8 cellular contexts compared by ENCODE assay signal in genomic region chr14:25406818-25407217, GRCh38.
DNase-seq lines count a peak whose midpoint lies in the region; ATAC-seq and TF ChIP-seq lines count a peak whose summit lies in the region.

No MANE protein-coding gene starts in this region.

- no peaks in the 10 kb centered on the region for H3K9me3 ChIP-seq in HEK293 (ENCODE audit: control insufficient read depth, insufficient read depth, low read depth, low read length)
- no peaks in the 10 kb centered on the region for H3K9me3 ChIP-seq in PC-9 (ENCODE audit: insufficient read depth, low read depth)
- H3K9me3 ChIP-seq in fibroblast of lung (ENCODE audit: control insufficient read depth, insufficient read depth, low read depth, low read length), result no peaks in the 10 kb centered on the region

- H3K4me1 ChIP-seq in HEK293 (ENCODE audit: control insufficient read depth, insufficient read depth, low read length) (no peaks in the 10 kb centered on the region), PC-9 (replicated peaks; ENCODE audit: insufficient read depth) (no peaks in the 10 kb centered on the region), fibroblast of lung (ENCODE audit: control insufficient read depth, extremely low read depth, insufficient read depth, low read length) (no peaks in the 10 kb centered on the region)

- H2AFZ ChIP-seq in PC-9 (no peak overlapping the region), fibroblast of lung (ENCODE audit: low read length) (no peak overlapping the region)

- H3K9ac ChIP-seq in fibroblast of lung (ENCODE audit: insufficient read depth, low read length), result no peak overlapping the region

- H3K4me2 ChIP-seq in PC-9 (no peak overlapping the region), fibroblast of lung (ENCODE audit: extremely low read depth, insufficient read depth, low read length) (no peak overlapping the region)

- CTCF ChIA-PET in HEK293 (lab: Yijun Ruan, JAX), result interaction anchor here (0.7 to 1.9 kb wide), 8 partner anchors 10 to 727 kb away, joined by 3 to 12 read pairs (median 5); no protein-coding TSS in a partner anchor
- CTCF ChIA-PET in PC-9 (lab: Charles Lee), result no interaction called here

- intact Hi-C loops in PC-9 (cut with micrococcal nuclease; ENCODE audit: unreplicated experiment), result no loop called here

- BruUV-seq in PC-9 (replicated peaks; lab: Mats Ljungman, UMichigan), result no TSS peak

- POLR2A ChIA-PET in HEK293 (lab: Yijun Ruan, JAX) (no interaction called here), PC-9 (lab: Charles Lee; ENCODE audit: unreplicated experiment) (no interaction called here)

- H3K27ac ChIP-seq in HEK293 (ENCODE audit: extremely low read depth, low read depth, low read length) (no peak overlapping the region), PC-9 (no peak overlapping the region), fibroblast of lung (ENCODE audit: insufficient read depth, low read length) (no peak overlapping the region)

- H3K79me2 ChIP-seq in PC-9 (ENCODE audit: low read depth) (no peaks in the 10 kb centered on the region), fibroblast of lung (ENCODE audit: control insufficient read depth, insufficient read depth, low read length) (no peaks in the 10 kb centered on the region)

- ATAC-seq in HG02678 (IDR thresholded peaks at IDR 0.05; ENCODE audit: unreplicated experiment), result no peak

- TF ChIP-seq CTCF in HEK293 (tag by site-specific recombination; IDR thresholded peaks at IDR 0.05), result no peak
- peak; percentile 66 for TF ChIP-seq CTCF in PC-9 (conservative IDR thresholded peaks at IDR 0.05)
- TF ChIP-seq CTCF in fibroblast of lung (conservative IDR thresholded peaks at IDR 0.05 in 1 of 2, IDR thresholded peaks at IDR 0.05 in 1 of 2; ENCODE audit: low read depth in 1 of 2, low read length in 2 of 2), result peak; percentile 18 to 27

- H4K20me1 ChIP-seq in PC-9 (ENCODE audit: insufficient read depth), result no peaks in the 10 kb centered on the region
- no peaks in the 10 kb centered on the region for H4K20me1 ChIP-seq in fibroblast of lung (ENCODE audit: control insufficient read depth, extremely low read depth, insufficient read depth, low read length)

- H3K9me2 ChIP-seq in PC-9 (ENCODE audit: insufficient read depth), result no peaks in the 10 kb centered on the region

- no peaks in the 10 kb centered on the region for H3F3A ChIP-seq in PC-9 (ENCODE audit: insufficient read depth, low read depth)

- DNase-seq in COR-L47 (lab: John Stamatoyannopoulos, UW) (peak; percentile 61), PC-9 (no peak), fibroblast of lung (ENCODE audit: low read depth in 2 of 2) (peak in 1 of 2 donors; percentile 1), cortex of kidney (lab: John Stamatoyannopoulos, UW) (no peak), T-helper 1 cell (no peak), midbrain (lab: John Stamatoyannopoulos, UW) (no peak)

- no peaks in the 10 kb centered on the region for H3K27me3 ChIP-seq in PC-9 (ENCODE audit: insufficient read depth, low read depth)
- H3K27me3 ChIP-seq in fibroblast of lung (ENCODE audit: control insufficient read depth, insufficient read depth, low read length), result no peaks in the 10 kb centered on the region

- H3K36me3 ChIP-seq in HEK293 (ENCODE audit: control insufficient read depth in 2 of 2, insufficient read depth in 1 of 2, low read length in 2 of 2), result no peaks in the 10 kb centered on the region
- H3K36me3 ChIP-seq in PC-9 (ENCODE audit: low read depth), result no peaks in the 10 kb centered on the region
- H3K36me3 ChIP-seq in fibroblast of lung (ENCODE audit: control insufficient read depth, insufficient read depth, low read length), result no peaks in the 10 kb centered on the region

- no peak overlapping the region for H3K4me3 ChIP-seq in HEK293 (ENCODE audit: low read depth, low read length)
- no peak overlapping the region for H3K4me3 ChIP-seq in PC-9
- no peak overlapping the region for H3K4me3 ChIP-seq in fibroblast of lung (replicated peaks in 1 of 4; ENCODE audit: control extremely low read depth in 1 of 4, insufficient read depth in 1 of 4, low read depth in 3 of 4, low read length in 4 of 4)

TF ChIP-seq in HEK293, 187 proteins besides CTCF, POLR2A, EP300 and RAD21:
- TF ChIP-seq KLF8 (tag by site-specific recombination; IDR thresholded peaks at IDR 0.05) (no peak), PRDM4 (tag by site-specific recombination; IDR thresholded peaks at IDR 0.05) (no peak), ZNF654 (tag by site-specific recombination; IDR thresholded peaks at IDR 0.05; ENCODE audit: low read depth) (peak; percentile 21; the same call in 1 of the 2 replicates), ZNF350 (tag by site-specific recombination; IDR thresholded peaks at IDR 0.05) (no peak)
TF ChIP-seq in HEK293: peak in this region for 1.
